Comparison of ENCODE assay signal across 19 cellular contexts in genomic region chr10:127934383-127934782, GRCh38. TPM values are rescaled to one million over a fixed set of nuclear protein-coding genes. Genes with fewer than 3 reads are reported as not detected.
DNase-seq lines count a peak whose midpoint lies in the region; ATAC-seq and TF ChIP-seq lines count a peak whose summit lies in the region.
"Had no signal": no experiment of that assay in that cellular context is flagged by ENCODE, and none has a peak within 500 bp of the region (broad histone marks: within the 10 kb centered on the region; RNA-seq: fewer than 3 reads in every experiment).

No MANE protein-coding gene starts in this region.

- H3K4me1 ChIP-seq in SJCRH30, result peaks cover 5% of the 10 kb centered on the region
- no peaks in the 10 kb centered on the region for H3K4me1 ChIP-seq in mesenchymal stem cell (ENCODE audit: control insufficient read depth, insufficient read depth, low read depth, low read length)
- no peaks in the 10 kb centered on the region for H3K4me1 ChIP-seq in body of pancreas
- H3K4me1 ChIP-seq: A549 had no signal

- 96% methylated on average over 14 of the region's 14 CpGs for WGBS in mesenchymal stem cell
- WGBS in body of pancreas, 2 donors, result 81 to 84% methylated on average over 14 of the region's 14 CpGs

- H2BK120ac ChIP-seq in mesenchymal stem cell (ENCODE audit: low read depth, low read length), result peak overlapping the region; percentile 9

- intact Hi-C loops in body of pancreas (cut with DNase I), result no loop called here

- H3K4me2 ChIP-seq in mesenchymal stem cell (ENCODE audit: low read length, poor library complexity, severe bottlenecking), result no peak overlapping the region
- H3K4me2 ChIP-seq: A549 had no signal

- peak overlapping the region; percentile 7; the same call in 1 of the 2 replicates for H3K4me3 ChIP-seq in SJCRH30
- no peak overlapping the region for H3K4me3 ChIP-seq in mesenchymal stem cell (ENCODE audit: insufficient read depth in 1 of 2, low read depth in 1 of 2, low read length in 2 of 2)
- H3K4me3 ChIP-seq in body of pancreas, result no peak overlapping the region
- H3K4me3 ChIP-seq: A549 had no signal

- DNase-seq in SJCRH30 (no peak), mesenchymal stem cell (no peak), substantia nigra (lab: John Stamatoyannopoulos, UW) (no peak), body of pancreas (no peak)
- no peak for DNase-seq in activated naive CD4-positive, alpha-beta T cell (lab: John Stamatoyannopoulos, UW)
- DNase-seq: COR-L47, DMS153, DMS79 treated with DMSO at 0.1 percent for 48 hours, GDM1, HCEC 1CT, HFFc6 had no signal

- H2AK5ac ChIP-seq in mesenchymal stem cell (ENCODE audit: low read length, severe bottlenecking), result no peak overlapping the region

- H3K14ac ChIP-seq in mesenchymal stem cell (ENCODE audit: low read length in 2 of 2), result no peak overlapping the region

- H3K4ac ChIP-seq in mesenchymal stem cell (ENCODE audit: low read depth in 1 of 2, low read length in 2 of 2), result no peak overlapping the region

- H3K27me3 ChIP-seq in SJCRH30, result no peaks in the 10 kb centered on the region
- H3K27me3 ChIP-seq in mesenchymal stem cell (ENCODE audit: control insufficient read depth in 1 of 2, insufficient read depth in 1 of 2, low read length in 2 of 2), result no peaks in the 10 kb centered on the region
- no peaks in the 10 kb centered on the region for H3K27me3 ChIP-seq in body of pancreas

- ATAC-seq in HG03432 (IDR thresholded peaks at IDR 0.05; ENCODE audit: unreplicated experiment), result no peak
- ATAC-seq in GM18909 (IDR thresholded peaks at IDR 0.05; ENCODE audit: poor library complexity, unreplicated experiment), result no peak
- no peak for ATAC-seq in body of pancreas
- ATAC-seq: A549; CD8-positive, alpha-beta T cell had no signal

- H3K9me3 ChIP-seq in SJCRH30 (replicated peaks) (no peaks in the 10 kb centered on the region), mesenchymal stem cell (ENCODE audit: control insufficient read depth, low read length) (no peaks in the 10 kb centered on the region), body of pancreas (no peaks in the 10 kb centered on the region)
- H3K9me3 ChIP-seq: A549 had no signal

- peaks cover under 1% of the 10 kb centered on the region for H3K79me1 ChIP-seq in mesenchymal stem cell (replicated peaks; ENCODE audit: low read length, poor library complexity, severe bottlenecking)

- H3K23ac ChIP-seq in mesenchymal stem cell (ENCODE audit: low read length in 2 of 2), result no peak overlapping the region

- no peaks in the 10 kb centered on the region for H3K36me3 ChIP-seq in SJCRH30
- H3K36me3 ChIP-seq in mesenchymal stem cell (ENCODE audit: control insufficient read depth in 1 of 2, insufficient read depth in 2 of 2, low read depth in 1 of 2, low read length in 2 of 2), result no peaks in the 10 kb centered on the region
- no peaks in the 10 kb centered on the region for H3K36me3 ChIP-seq in body of pancreas (replicated peaks in 1 of 2; ENCODE audit: insufficient read depth in 1 of 2, low read depth in 2 of 2)

- no peak for TF ChIP-seq CTCF in body of pancreas (IDR thresholded peaks at IDR 0.05)

- no peak overlapping the region for H2BK15ac ChIP-seq in mesenchymal stem cell (ENCODE audit: low read depth, poor library complexity, severe bottlenecking)

- no peak overlapping the region for H2AFZ ChIP-seq in mesenchymal stem cell (ENCODE audit: low read depth, low read length)

- H3K18ac ChIP-seq in mesenchymal stem cell (ENCODE audit: low read depth in 1 of 2, low read length in 2 of 2), result no peak overlapping the region

- H3K27ac ChIP-seq in SJCRH30 (peak overlapping the region; percentile 21), cingulate gyrus (ENCODE audit: low read depth, low read length) (peak overlapping the region; percentile 47), mesenchymal stem cell (ENCODE audit: low read length, poor library complexity, severe bottlenecking) (no peak overlapping the region), substantia nigra (ENCODE audit: low read depth, low read length, poor library complexity, severe bottlenecking) (peak overlapping the region; percentile 74), body of pancreas (no peak overlapping the region)
- H3K27ac ChIP-seq: A549 had no signal

- H3K9ac ChIP-seq in mesenchymal stem cell (ENCODE audit: low read length), result no peak overlapping the region

- no peak overlapping the region for H4K91ac ChIP-seq in mesenchymal stem cell (ENCODE audit: low read length)

- peak overlapping the region in 1 of 2 experiments; percentile 7 for H2BK12ac ChIP-seq in mesenchymal stem cell (ENCODE audit: low read length in 2 of 2)

- H2BK5ac ChIP-seq in mesenchymal stem cell (ENCODE audit: low read depth, low read length, poor library complexity, severe bottlenecking), result no peak overlapping the region

- H4K8ac ChIP-seq in mesenchymal stem cell (ENCODE audit: low read length), result no peak overlapping the region

- no peak for TF ChIP-seq POLR2A in body of pancreas (IDR thresholded peaks at IDR 0.05)

RNA-seq across cellular contexts. Expression of gene PTPRE, which starts 27.5 kb away (rescaled TPM):
- 5.2 and 5.3 TPM in 2 replicates for total RNA-seq in SJCRH30 (2014; rRNA removed; shearing (Covaris generic))
- polyA plus RNA-seq in mesenchymal stem cell (2013, experiment 1 of 2), result 20.4 TPM
- polyA plus RNA-seq in mesenchymal stem cell (2013, experiment 2 of 2), result 22.5 TPM
- total RNA-seq in body of pancreas, result 1 to 10 TPM; 6.5 to 8.9 TPM

RNA-seq across cellular contexts. Expression of gene CLRN3, which starts 41.6 kb away (rescaled TPM):
- not detected in 2 replicates for total RNA-seq in SJCRH30 (2014; rRNA removed; shearing (Covaris generic))
- 0.07 TPM for polyA plus RNA-seq in mesenchymal stem cell (2013, experiment 1 of 2)
- polyA plus RNA-seq in mesenchymal stem cell (2013, experiment 2 of 2), result 0.05 TPM
- under 1 TPM in 1 of 2 donors, not detected in 1; 0.26 TPM for total RNA-seq in body of pancreas
- total RNA-seq: CD8-positive, alpha-beta T cell; H1; HFFc6 had no signal
- polyA plus RNA-seq: AG04450, BJ, H1 had no signal

Comparison
In these comparisons a context has a peak if more than half of its experiments do, and no peak if none do; other contexts are left out.
1. H3K27ac ChIP-seq: peak in SJCRH30 (single experiment), cingulate gyrus (single experiment) and substantia nigra (single experiment); none in mesenchymal stem cell (single experiment) and body of pancreas (0 of 4).